ENCODE assay signal across 8 cellular contexts in genomic region chr17:21213491-21214014, GRCh38. TPM values are rescaled to one million over a fixed set of nuclear protein-coding genes. Genes with fewer than 3 reads are reported as not detected.
DNase-seq lines count a peak whose midpoint lies in the region; ATAC-seq and TF ChIP-seq lines count a peak whose summit lies in the region.

No MANE protein-coding gene starts in this region.

- peak overlapping the region; percentile 96 for H3K4me3 Mint-ChIP-seq in Caco-2 (ENCODE audit: unreplicated experiment)

- peaks cover 13% of the 10 kb centered on the region for H3K79me1 ChIP-seq in neuronal stem cell (ENCODE audit: low read depth, low read length)

- H3K27ac Mint-ChIP-seq in Caco-2 (ENCODE audit: unreplicated experiment), result peak overlapping the region; percentile 98

- POLR2A ChIA-PET in Caco-2 (lab: Charles Lee), result interaction anchor here (0.7 to 1.9 kb wide), 4 partner anchors 18 to 170 kb away, joined by 3 to 9 read pairs (median 4); partner anchors contain the start of gene USP22

- peak overlapping the region; percentile 95 for H3K9ac ChIP-seq in neuronal stem cell (ENCODE audit: low read depth, low read length, poor library complexity)

- ATAC-seq in GM19467 (IDR thresholded peaks at IDR 0.05; ENCODE audit: unreplicated experiment) (peak; percentile 17), HG03520 (IDR thresholded peaks at IDR 0.05; ENCODE audit: unreplicated experiment) (peak; percentile 6)

- intact Hi-C loops in Caco-2 (cut with micrococcal nuclease; ENCODE audit: unreplicated experiment), result loop anchor here (1.0 to 2.0 kb wide), 3 partner anchors 40 to 87 kb away; partner anchors contain the start of genes DHRS7B and NATD1

- H3K4me3 ChIP-seq in Caco-2 (ENCODE audit: low read depth, low read length) (peak overlapping the region; percentile 89), WERI-Rb-1 (ENCODE audit: low read depth, low read length) (peak overlapping the region; percentile 92), fibroblast of the aortic adventitia (ENCODE audit: low read depth, low read length) (peak overlapping the region; percentile 92), neuronal stem cell (ENCODE audit: low read length in 2 of 2) (peak overlapping the region; percentile 87 to 95)

- no CpG with 5 or more reads among the region's 44 CpGs for WGBS in neuronal stem cell (ENCODE audit: extremely low coverage in 2 of 2, insufficient read length in 2 of 2, insufficient replicate concordance in 1 of 2), 2 donors

- H3K4me1 ChIP-seq in Caco-2, result peaks cover 21% of the 10 kb centered on the region; the same call in 1 of the 2 replicates
- peaks cover 13 to 14% of the 10 kb centered on the region in 2 donors for H3K4me1 ChIP-seq in neuronal stem cell (ENCODE audit: control insufficient read depth in 2 of 2, insufficient read depth in 1 of 2, low read depth in 1 of 2, low read length in 2 of 2)

- H3K23ac ChIP-seq in neuronal stem cell (ENCODE audit: low read depth, low read length, poor library complexity), result peak overlapping the region; percentile 82

- peak overlapping the region; percentile 94 for H2AFZ ChIP-seq in neuronal stem cell (ENCODE audit: low read length)

- H3K4ac ChIP-seq in neuronal stem cell (ENCODE audit: low read length), result no peak overlapping the region

- H3K9me3 ChIP-seq in Caco-2 (no peaks in the 10 kb centered on the region), WERI-Rb-1 (ENCODE audit: severe bottlenecking) (no peaks in the 10 kb centered on the region), neuronal stem cell (replicated peaks in 1 of 2; ENCODE audit: control insufficient read depth in 2 of 2, insufficient read depth in 1 of 2, low read depth in 1 of 2, low read length in 2 of 2) (no peaks in the 10 kb centered on the region)

- H3K4me1 Mint-ChIP-seq in Caco-2 (ENCODE audit: low read depth, unreplicated experiment), result peaks cover 29% of the 10 kb centered on the region

- H3K14ac ChIP-seq in neuronal stem cell (ENCODE audit: low read length), result peak overlapping the region; percentile 76

- no peaks in the 10 kb centered on the region for H3K9me3 Mint-ChIP-seq in Caco-2 (ENCODE audit: unreplicated experiment)

- H3K27ac ChIP-seq in WERI-Rb-1, result peak overlapping the region; percentile 99
- peak overlapping the region; percentile 46 for H3K27ac ChIP-seq in neuronal stem cell (replicated peaks; ENCODE audit: low read length)

- peaks cover 1% of the 10 kb centered on the region for H3K36me3 ChIP-seq in Caco-2 (ENCODE audit: control insufficient read depth, insufficient read depth, low read length)
- peaks cover 35% of the 10 kb centered on the region for H3K36me3 ChIP-seq in WERI-Rb-1
- H3K36me3 ChIP-seq in neuronal stem cell (replicated peaks in 1 of 2; ENCODE audit: control insufficient read depth in 2 of 2, insufficient read depth in 2 of 2, low read length in 2 of 2), result peaks cover 3 to 34% of the 10 kb centered on the region in 2 donors

- H3K27me3 ChIP-seq in Caco-2 (replicated peaks; ENCODE audit: control insufficient read depth, insufficient read depth, low read length), result no peaks in the 10 kb centered on the region
- H3K27me3 ChIP-seq in WERI-Rb-1 (ENCODE audit: insufficient read depth, low read depth, severe bottlenecking), result no peaks in the 10 kb centered on the region
- H3K27me3 ChIP-seq in neuronal stem cell (ENCODE audit: control insufficient read depth in 3 of 3, insufficient read depth in 3 of 3, low read depth in 1 of 3, low read length in 3 of 3), result no peaks in the 10 kb centered on the region

- no peaks in the 10 kb centered on the region for H3K27me3 Mint-ChIP-seq in Caco-2 (ENCODE audit: insufficient read depth, unreplicated experiment)

- peak overlapping the region; percentile 43 for H2AK5ac ChIP-seq in neuronal stem cell (ENCODE audit: low read depth, low read length)

- no peak overlapping the region for H4K91ac ChIP-seq in neuronal stem cell (ENCODE audit: low read depth, low read length, poor library complexity)

- H2BK15ac ChIP-seq in neuronal stem cell (ENCODE audit: low read length), result no peak overlapping the region

- peak; percentile 65 to 70 for DNase-seq in Caco-2
- no peak for DNase-seq in WERI-Rb-1
- no peak for DNase-seq in fibroblast of the aortic adventitia (ENCODE audit: low read depth)
- no peak for DNase-seq in neuronal stem cell (ENCODE audit: low spot score)
- DNase-seq in NCI-H345 (lab: John Stamatoyannopoulos, UW), result no peak
- no peak for DNase-seq in globus pallidus (ENCODE audit: low spot score)

- no peak overlapping the region for H2BK12ac ChIP-seq in neuronal stem cell (ENCODE audit: low read length)

- H2BK120ac ChIP-seq in neuronal stem cell (ENCODE audit: low read depth, low read length), result no peak overlapping the region

- TF ChIP-seq CTCF in Caco-2 (IDR thresholded peaks at IDR 0.05; ENCODE audit: insufficient read depth in 1 of 2, low read depth in 1 of 2, low read length in 1 of 2, severe bottlenecking in 1 of 2, unreplicated experiment in 1 of 2) (no peak), WERI-Rb-1 (IDR thresholded peaks at IDR 0.05; ENCODE audit: low read depth, low read length) (no peak), fibroblast of the aortic adventitia (IDR thresholded peaks at IDR 0.05; ENCODE audit: insufficient read depth, low read length) (no peak)

- H3K18ac ChIP-seq in neuronal stem cell (ENCODE audit: low read length), result peak overlapping the region; percentile 92

- H2BK5ac ChIP-seq in neuronal stem cell (ENCODE audit: low read length), result peak overlapping the region; percentile 33

- H3K36me3 Mint-ChIP-seq in Caco-2 (ENCODE audit: insufficient read depth, unreplicated experiment), result peaks cover 29% of the 10 kb centered on the region

- no TSS peak for BruUV-seq in Caco-2 (replicated peaks; lab: Mats Ljungman, UMichigan)

- peak overlapping the region; percentile 63 for H3K4me2 ChIP-seq in neuronal stem cell (ENCODE audit: insufficient read depth, low read length, poor library complexity, severe bottlenecking)

- H4K8ac ChIP-seq in neuronal stem cell (ENCODE audit: low read depth, low read length), result no peak overlapping the region

- CTCF ChIA-PET in Caco-2 (lab: Charles Lee), result interaction anchor here (1.3 to 1.5 kb wide), 2 partner anchors 18 to 94 kb away, joined by 6 to 7 read pairs; no protein-coding TSS in a partner anchor

RNA-seq across cellular contexts. Expression of gene TMEM11, which starts 0.4 kb away (rescaled TPM):
- total RNA-seq in Caco-2 (2022) (39.1 and 40.7 TPM in 2 replicates), fibroblast of the aortic adventitia (ENCODE audit: low replicate concordance) (5.0 and 17.5 TPM in 2 replicates)
- polyA plus RNA-seq in neuronal stem cell (2013, experiment 1 of 2), result 27.7 TPM
- 27.5 TPM for polyA plus RNA-seq in neuronal stem cell (2013, experiment 2 of 2)

RNA-seq across cellular contexts. Expression of gene NATD1, which starts 39.7 kb away (rescaled TPM):
- total RNA-seq in Caco-2 (2022) (14.4 and 18.4 TPM in 2 replicates), fibroblast of the aortic adventitia (ENCODE audit: low replicate concordance) (3.1 and 4.4 TPM in 2 replicates)
- polyA plus RNA-seq in neuronal stem cell (2013, experiment 1 of 2), result 8.8 TPM
- polyA plus RNA-seq in neuronal stem cell (2013, experiment 2 of 2), result 8.8 TPM

Comparison
In these comparisons a context has a peak if more than half of its experiments do, and no peak if none do; other contexts are left out.
1. DNase-seq: peak in Caco-2 (2 of 2); none in WERI-Rb-1 (single experiment), fibroblast of the aortic adventitia (single experiment), neuronal stem cell (single experiment), NCI-H345 (single experiment) and globus pallidus (single experiment).
2. Peak in every context shown above with its lines, with median percentiles within 50 percentile points of each other: H3K4me3 ChIP-seq.